ENCODE assay signal across 32 cellular contexts in the genomic region with DNA sequence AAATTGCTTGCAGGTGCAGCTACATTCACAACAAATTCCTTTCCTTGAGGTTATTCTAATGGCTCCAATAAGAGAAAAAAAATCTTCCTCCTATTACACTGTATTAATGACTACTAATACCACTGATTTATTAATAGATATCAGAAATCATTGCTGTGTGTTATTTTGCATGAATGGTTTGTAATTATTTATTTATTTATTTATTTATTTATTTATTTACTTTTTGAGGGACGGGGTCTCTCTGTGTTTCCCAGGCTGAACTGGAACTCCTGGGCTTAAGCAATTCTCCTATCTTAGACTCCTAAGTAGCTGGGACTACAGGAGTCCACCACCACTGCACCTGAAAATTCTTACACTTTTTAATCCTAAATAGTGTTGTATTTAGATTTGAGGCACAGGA.
DNase-seq lines count a peak whose midpoint lies in the region; ATAC-seq, FAIRE-seq and TF ChIP-seq lines count a peak whose summit lies in the region.
"Had no signal": no experiment of that assay in that cellular context is flagged by ENCODE, and none has a peak within 500 bp of the region (broad histone marks: within the 10 kb centered on the region; RNA-seq: fewer than 3 reads in every experiment).

No MANE protein-coding gene starts in this region.

- ATAC-seq in A549: no peak
- no peak for ATAC-seq in GM18858 (IDR thresholded peaks at IDR 0.05; ENCODE audit: unreplicated experiment)
- ATAC-seq: CD8-positive, alpha-beta T cell had no signal

- H3K4me2 ChIP-seq in A549: no peak overlapping the region
- H3K4me2 ChIP-seq: BLaER1; BLaER1 treated with 17β-estradiol and CSF1 and Interleukin-3, amounts not matched to agents 10 nM and 100 nM had no signal

- H3K4me1 ChIP-seq in A549: no peaks in the 10 kb centered on the region
- no peaks in the 10 kb centered on the region for H3K4me1 ChIP-seq in HEK293 (ENCODE audit: control insufficient read depth, insufficient read depth, low read length)
- H3K4me1 ChIP-seq: BE2C, BLaER1, Caco-2 had no signal

- FAIRE-seq in A549 (lab: Jason Lieb, UNC): no peak
- FAIRE-seq: A204.1, D721Med had no signal

- no peak for TF ChIP-seq EP300 in A549 (IDR thresholded peaks at IDR 0.05)

- TF ChIP-seq CTCF in A549 (IDR thresholded peaks at IDR 0.05): no peak
- no peak for TF ChIP-seq CTCF in HEK293 (tag by site-specific recombination; IDR thresholded peaks at IDR 0.05)
- no peak for TF ChIP-seq CTCF in dorsolateral prefrontal cortex (IDR thresholded peaks at IDR 0.05 in 54 of 56, conservative IDR thresholded peaks at IDR 0.05 in 2 of 56; ENCODE audit: low read depth in 1 of 56, partially characterized antibody in 56 of 56)

- H3K27me3 ChIP-seq in dorsolateral prefrontal cortex: no peaks in the 10 kb centered on the region
- H3K27me3 ChIP-seq: BE2C; BLaER1; BLaER1 treated with 17β-estradiol and CSF1 and Interleukin-3, amounts not matched to agents 10 nM and 100 nM had no signal

- H3K9me3 ChIP-seq in A549 (no peaks in the 10 kb centered on the region), HEK293 (ENCODE audit: control insufficient read depth, insufficient read depth, low read depth, low read length) (no peaks in the 10 kb centered on the region)
- H3K9me3 ChIP-seq: BE2C; BLaER1; BLaER1 treated with 17β-estradiol and CSF1 and Interleukin-3, amounts not matched to agents 10 nM and 100 nM; Caco-2 had no signal

- POLR2A ChIA-PET in A549 (lab: Yijun Ruan, JAX): no interaction called here
- POLR2A ChIA-PET in HEK293 (lab: Yijun Ruan, JAX): no interaction called here

- TF ChIP-seq RAD21 in A549 (conservative IDR thresholded peaks at IDR 0.05 in 1 of 2, IDR thresholded peaks at IDR 0.05 in 1 of 2): no peak

- H3K4me3 ChIP-seq in A549 (no peak overlapping the region), HEK293 (ENCODE audit: low read depth, low read length) (no peak overlapping the region), dorsolateral prefrontal cortex (peak overlapping the region in 5 of 59 donors; percentile 9 to 39 (median 24))
- H3K4me3 ChIP-seq: BLaER1; BLaER1 treated with 17β-estradiol and CSF1 and Interleukin-3, amounts not matched to agents 10 nM and 100 nM had no signal

- no peaks in the 10 kb centered on the region for H3K36me3 ChIP-seq in HEK293 (ENCODE audit: control insufficient read depth in 2 of 2, insufficient read depth in 1 of 2, low read length in 2 of 2)
- H3K36me3 ChIP-seq: BE2C; BLaER1; BLaER1 treated with 17β-estradiol and CSF1 and Interleukin-3, amounts not matched to agents 10 nM and 100 nM had no signal

- CTCF ChIA-PET in A549 (lab: Yijun Ruan, JAX) (no interaction called here), HEK293 (lab: Yijun Ruan, JAX) (interaction anchor here (0.6 kb wide), 1 partner anchor 340 kb away, joined by 4 read pairs; no protein-coding TSS in a partner anchor)

- DNase-seq in A549 (ENCODE audit: low read depth in 1 of 2, low spot score in 1 of 2) (no peak), dorsolateral prefrontal cortex (no peak), H4 (ENCODE audit: low spot score) (no peak), erythroblast (lab: John Stamatoyannopoulos, UW) (no peak)
- DNase-seq: 8988T; ACHN; AML-193; BE2C; C1 segment of cervical spinal cord; Caco-2; Calu3; CD4-positive, alpha-beta memory T cell; CD4-positive, alpha-beta T cell; CD4-positive, CD25-positive, alpha-beta regulatory T cell; CD8-positive, alpha-beta memory T cell; CD8-positive, alpha-beta T cell; COR-L47; DMS 273 treated with DMSO at 0.1 percent for 48 hours; DMS153; DMS53; DMS79; DMS79 treated with DMSO at 0.1 percent for 48 hours; DND-41; EL had no signal

- TF ChIP-seq POLR2A in A549 (IDR thresholded peaks at IDR 0.05; ENCODE audit: low read length): no peak
- no peak for TF ChIP-seq POLR2A in erythroblast (IDR thresholded peaks at IDR 0.05; ENCODE audit: low read length)

- WGBS in A549 (ENCODE audit: missing lambda C conversion rate): 15% methylated on average over 1 of the region's 1 CpG

- intact Hi-C loops in dorsolateral prefrontal cortex (cut with DNase I): no loop called here

- H3K27ac ChIP-seq in A549: no peak overlapping the region
- H3K27ac ChIP-seq in HEK293 (ENCODE audit: extremely low read depth, low read depth, low read length): no peak overlapping the region
- H3K27ac ChIP-seq in dorsolateral prefrontal cortex: peak overlapping the region in 44 of 59 donors; percentile 1 to 86 (median 70)
- H3K27ac ChIP-seq: 22Rv1; BLaER1; BLaER1 treated with 17β-estradiol and CSF1 and Interleukin-3, amounts not matched to agents 10 nM and 100 nM; C4-2B had no signal

TF ChIP-seq in A549, 52 proteins besides CTCF, POLR2A, EP300 and RAD21:
- TF ChIP-seq, protein P1, sequence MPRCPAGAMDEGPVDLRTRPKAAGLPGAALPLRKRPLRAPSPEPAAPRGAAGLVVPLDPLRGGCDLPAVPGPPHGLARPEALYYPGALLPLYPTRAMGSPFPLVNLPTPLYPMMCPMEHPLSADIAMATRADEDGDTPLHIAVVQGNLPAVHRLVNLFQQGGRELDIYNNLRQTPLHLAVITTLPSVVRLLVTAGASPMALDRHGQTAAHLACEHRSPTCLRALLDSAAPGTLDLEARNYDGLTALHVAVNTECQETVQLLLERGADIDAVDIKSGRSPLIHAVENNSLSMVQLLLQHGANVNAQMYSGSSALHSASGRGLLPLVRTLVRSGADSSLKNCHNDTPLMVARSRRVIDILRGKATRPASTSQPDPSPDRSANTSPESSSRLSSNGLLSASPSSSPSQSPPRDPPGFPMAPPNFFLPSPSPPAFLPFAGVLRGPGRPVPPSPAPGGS (IDR thresholded peaks at IDR 0.05): no peak
- TF ChIP-seq, protein P2, sequence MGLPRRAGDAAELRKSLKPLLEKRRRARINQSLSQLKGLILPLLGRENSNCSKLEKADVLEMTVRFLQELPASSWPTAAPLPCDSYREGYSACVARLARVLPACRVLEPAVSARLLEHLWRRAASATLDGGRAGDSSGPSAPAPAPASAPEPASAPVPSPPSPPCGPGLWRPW (IDR thresholded peaks at IDR 0.05): no peak
- TF ChIP-seq ZC3H11A (IDR thresholded peaks at IDR 0.05) (peak; percentile 49), NFE2L2 (conservative IDR thresholded peaks at IDR 0.05; ENCODE audit: low read length) (no peak), POLR2AphosphoS2 (conservative IDR thresholded peaks at IDR 0.05; ENCODE audit: low read length) (no peak), FOXS1 (CRISPR knock-in tag; IDR thresholded peaks at IDR 0.05) (no peak), RNF2 (IDR thresholded peaks at IDR 0.05; ENCODE audit: borderline replicate concordance, low read depth) (no peak)
- TF ChIP-seq, protein P3, sequence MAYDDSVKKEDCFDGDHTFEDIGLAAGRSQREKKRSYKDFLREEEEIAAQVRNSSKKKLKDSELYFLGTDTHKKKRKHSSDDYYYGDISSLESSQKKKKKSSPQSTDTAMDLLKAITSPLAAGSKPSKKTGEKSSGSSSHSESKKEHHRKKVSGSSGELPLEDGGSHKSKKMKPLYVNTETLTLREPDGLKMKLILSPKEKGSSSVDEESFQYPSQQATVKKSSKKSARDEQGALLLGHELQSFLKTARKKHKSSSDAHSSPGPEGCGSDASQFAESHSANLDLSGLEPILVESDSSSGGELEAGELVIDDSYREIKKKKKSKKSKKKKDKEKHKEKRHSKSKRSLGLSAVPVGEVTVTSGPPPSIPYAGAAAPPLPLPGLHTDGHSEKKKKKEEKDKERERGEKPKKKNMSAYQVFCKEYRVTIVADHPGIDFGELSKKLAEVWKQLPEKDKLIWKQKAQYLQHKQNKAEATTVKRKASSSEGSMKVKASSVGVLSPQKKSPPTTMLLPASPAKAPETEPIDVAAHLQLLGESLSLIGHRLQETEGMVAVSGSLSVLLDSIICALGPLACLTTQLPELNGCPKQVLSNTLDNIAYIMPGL (CRISPR knock-in tag; IDR thresholded peaks at IDR 0.05; ENCODE audit: borderline replicate concordance): no peak

TF ChIP-seq in HEK293, 187 proteins besides CTCF, POLR2A, EP300 and RAD21 (continues in another document):
- TF ChIP-seq ZNF138 (tag by site-specific recombination; IDR thresholded peaks at IDR 0.05; ENCODE audit: borderline replicate concordance) (no peak), ZBTB48 (tag by site-specific recombination; IDR thresholded peaks at IDR 0.05) (no peak), ZNF701 (tag by site-specific recombination; IDR thresholded peaks at IDR 0.05) (no peak), GLIS1 (tag by site-specific recombination; IDR thresholded peaks at IDR 0.05) (no peak), ZNF555 (tag by site-specific recombination; conservative IDR thresholded peaks at IDR 0.05) (peak; percentile 40; the same call in 1 of the 2 replicates), ZFHX2 (tag by site-specific recombination; conservative IDR thresholded peaks at IDR 0.05) (no peak), TCF7L2 (IDR thresholded peaks at IDR 0.05; ENCODE audit: borderline replicate concordance, low read depth, low read length) (no peak), ZNF664 (tag by site-specific recombination; IDR thresholded peaks at IDR 0.05) (no peak)
- TF ChIP-seq, protein P4, sequence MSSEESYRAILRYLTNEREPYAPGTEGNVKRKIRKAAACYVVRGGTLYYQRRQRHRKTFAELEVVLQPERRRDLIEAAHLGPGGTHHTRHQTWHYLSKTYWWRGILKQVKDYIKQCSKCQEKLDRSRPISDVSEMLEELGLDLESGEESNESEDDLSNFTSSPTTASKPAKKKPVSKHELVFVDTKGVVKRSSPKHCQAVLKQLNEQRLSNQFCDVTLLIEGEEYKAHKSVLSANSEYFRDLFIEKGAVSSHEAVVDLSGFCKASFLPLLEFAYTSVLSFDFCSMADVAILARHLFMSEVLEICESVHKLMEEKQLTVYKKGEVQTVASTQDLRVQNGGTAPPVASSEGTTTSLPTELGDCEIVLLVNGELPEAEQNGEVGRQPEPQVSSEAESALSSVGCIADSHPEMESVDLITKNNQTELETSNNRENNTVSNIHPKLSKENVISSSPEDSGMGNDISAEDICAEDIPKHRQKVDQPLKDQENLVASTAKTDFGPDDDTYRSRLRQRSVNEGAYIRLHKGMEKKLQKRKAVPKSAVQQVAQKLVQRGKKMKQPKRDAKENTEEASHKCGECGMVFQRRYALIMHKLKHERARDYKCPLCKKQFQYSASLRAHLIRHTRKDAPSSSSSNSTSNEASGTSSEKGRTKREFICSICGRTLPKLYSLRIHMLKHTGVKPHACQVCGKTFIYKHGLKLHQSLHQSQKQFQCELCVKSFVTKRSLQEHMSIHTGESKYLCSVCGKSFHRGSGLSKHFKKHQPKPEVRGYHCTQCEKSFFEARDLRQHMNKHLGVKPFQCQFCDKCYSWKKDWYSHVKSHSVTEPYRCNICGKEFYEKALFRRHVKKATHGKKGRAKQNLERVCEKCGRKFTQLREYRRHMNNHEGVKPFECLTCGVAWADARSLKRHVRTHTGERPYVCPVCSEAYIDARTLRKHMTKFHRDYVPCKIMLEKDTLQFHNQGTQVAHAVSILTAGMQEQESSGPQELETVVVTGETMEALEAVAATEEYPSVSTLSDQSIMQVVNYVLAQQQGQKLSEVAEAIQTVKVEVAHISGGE (tag by site-specific recombination; conservative IDR thresholded peaks at IDR 0.05; ENCODE audit: low read depth): peak; percentile 43; the same call in 1 of the 2 replicates

Comparison
In these comparisons a context has a peak if more than half of its experiments do, and no peak if none do; other contexts are left out.
1. H3K27ac ChIP-seq: peak in dorsolateral prefrontal cortex (44 of 59); none in A549 (0 of 2) and HEK293 (single experiment).